19 cellular contexts compared by ENCODE assay signal in the genomic region with DNA sequence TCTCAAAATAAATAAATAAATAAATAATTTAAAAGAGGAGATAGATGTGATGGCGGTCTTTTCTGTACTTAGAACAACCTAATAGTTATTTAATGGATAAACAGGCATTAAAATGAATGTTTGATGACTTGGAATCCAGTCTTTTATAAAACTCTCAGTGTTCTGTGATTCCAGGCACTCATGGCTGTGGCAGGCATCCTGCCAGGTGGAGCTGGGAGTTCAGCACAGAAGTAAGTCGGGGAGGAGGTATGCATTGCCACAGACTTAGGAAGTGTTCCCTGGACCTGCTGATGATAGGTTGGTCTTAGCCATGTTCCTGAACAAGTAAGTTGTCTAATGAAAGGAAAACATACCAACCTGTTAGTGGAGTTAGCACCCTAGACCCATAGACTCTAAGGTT.
DNase-seq lines count a peak whose midpoint lies in the region; ATAC-seq and TF ChIP-seq lines count a peak whose summit lies in the region.
"Had no signal": no experiment of that assay in that cellular context is flagged by ENCODE, and none has a peak within 500 bp of the region (broad histone marks: within the 10 kb centered on the region; RNA-seq: fewer than 3 reads in every experiment).

No MANE protein-coding gene starts in this region.

- intact Hi-C loops in heart right ventricle (cut with DNase I), result no loop called here
- intact Hi-C loops in Right ventricle myocardium inferior (cut with DNase I), result no loop called here
- intact Hi-C loops in stomach (cut with DNase I; ENCODE audit: low total_unique reads), result no loop called here
- intact Hi-C loops in uterus (cut with DNase I; ENCODE audit: low total_unique reads), result no loop called here

- H3K36me3 ChIP-seq in heart right ventricle (peaks cover 0 to 9% (median 0%) of the 10 kb centered on the region in 9 donors), right atrium auricular region (no peaks in the 10 kb centered on the region), stomach (no peaks in the 10 kb centered on the region), uterus (no peaks in the 10 kb centered on the region)
- H3K36me3 ChIP-seq: BE2C had no signal

- ATAC-seq in heart right ventricle (no peak), Right ventricle myocardium inferior (no peak)
- ATAC-seq: K562 had no signal

- DNase-seq in heart right ventricle (no peak), Right ventricle myocardium inferior (ENCODE audit: missing footprints) (no peak), right atrium auricular region (ENCODE audit: low spot score) (no peak), stomach (no peak), uterus (no peak), dermis blood vessel endothelial cell (no peak), A172 (ENCODE audit: low spot score) (no peak)
- DNase-seq in activated naive CD8-positive, alpha-beta T cell treated with anti-CD3 and anti-CD28 coated beads for 36 hours, result no peak
- DNase-seq: 8988T; BE2C; Caco-2; CD4-positive, CD25-positive, alpha-beta regulatory T cell; DMS153; GDM1; NCI-H1092 treated with DMSO at 0.1 percent for 48 hours; NCI-H524; NCI-H82; OCI-M1 had no signal

- H3K36me3 Mint-ChIP-seq in activated naive CD8-positive, alpha-beta T cell treated with anti-CD3 and anti-CD28 coated beads for 36 hours, result no peaks in the 10 kb centered on the region
- H3K36me3 Mint-ChIP-seq: CD4-positive, CD25-positive, alpha-beta regulatory T cell had no signal

- WGBS in heart right ventricle, 2 donors, result 83 to 87% methylated on average over 2 of the region's 2 CpGs
- 82 to 94% (median 87%) methylated on average over 2 of the region's 2 CpGs for WGBS in stomach, 5 donors

- TF ChIP-seq CTCF in heart right ventricle (IDR thresholded peaks at IDR 0.05) (no peak), right atrium auricular region (IDR thresholded peaks at IDR 0.05) (no peak), stomach (IDR thresholded peaks at IDR 0.05) (no peak), uterus (IDR thresholded peaks at IDR 0.05) (no peak)

- H3K4me1 ChIP-seq in heart right ventricle (peaks cover 10 to 78% (median 49%) of the 10 kb centered on the region in 9 donors), right atrium auricular region (peaks cover 0 to 54% of the 10 kb centered on the region in 2 donors), stomach (peaks cover 0 to 39% (median 20%) of the 10 kb centered on the region in 4 donors), uterus (peaks cover 6 to 15% of the 10 kb centered on the region in 2 donors)
- H3K4me1 ChIP-seq: BE2C, Caco-2 had no signal

- H3K27me3 Mint-ChIP-seq in activated naive CD8-positive, alpha-beta T cell treated with anti-CD3 and anti-CD28 coated beads for 36 hours, result peaks cover 3% of the 10 kb centered on the region

- H3K9me3 Mint-ChIP-seq in activated naive CD8-positive, alpha-beta T cell treated with anti-CD3 and anti-CD28 coated beads for 36 hours, result no peaks in the 10 kb centered on the region

- H3K4me3 Mint-ChIP-seq in activated naive CD8-positive, alpha-beta T cell treated with anti-CD3 and anti-CD28 coated beads for 36 hours, result no peak overlapping the region
- H3K4me3 Mint-ChIP-seq: CD4-positive, CD25-positive, alpha-beta regulatory T cell had no signal

- no peaks in the 10 kb centered on the region for H3K4me1 Mint-ChIP-seq in activated naive CD8-positive, alpha-beta T cell treated with anti-CD3 and anti-CD28 coated beads for 36 hours
- H3K4me1 Mint-ChIP-seq: CD4-positive, CD25-positive, alpha-beta regulatory T cell had no signal

- H3K4me3 ChIP-seq in heart right ventricle (no peak overlapping the region), right atrium auricular region (no peak overlapping the region), stomach (no peak overlapping the region), uterus (no peak overlapping the region)
- H3K4me3 ChIP-seq: K562 had no signal

- H3K9me3 ChIP-seq in heart right ventricle (no peaks in the 10 kb centered on the region), right atrium auricular region (no peaks in the 10 kb centered on the region), stomach (no peaks in the 10 kb centered on the region), uterus (no peaks in the 10 kb centered on the region)
- H3K9me3 ChIP-seq: BE2C, Caco-2 had no signal

- no peaks in the 10 kb centered on the region for H3K27me3 ChIP-seq in heart right ventricle
- H3K27me3 ChIP-seq in right atrium auricular region, result no peaks in the 10 kb centered on the region
- H3K27me3 ChIP-seq in stomach, result no peaks in the 10 kb centered on the region
- H3K27me3 ChIP-seq in uterus, result no peaks in the 10 kb centered on the region

- H3K27ac Mint-ChIP-seq in activated naive CD8-positive, alpha-beta T cell treated with anti-CD3 and anti-CD28 coated beads for 36 hours, result no peak overlapping the region
- H3K27ac Mint-ChIP-seq: CD4-positive, CD25-positive, alpha-beta regulatory T cell had no signal

- peak overlapping the region in 8 of 10 donors; percentile 46 to 84 (median 74) for H3K27ac ChIP-seq in heart right ventricle
- peak overlapping the region; percentile 84 for H3K27ac ChIP-seq in right atrium auricular region
- peak overlapping the region in 3 of 5 donors; percentile 71 to 83 (median 83) for H3K27ac ChIP-seq in stomach
- peak overlapping the region; percentile 69 to 82 for H3K27ac ChIP-seq in uterus

- TF ChIP-seq POLR2A in stomach (IDR thresholded peaks at IDR 0.05) (no peak), uterus (IDR thresholded peaks at IDR 0.05) (no peak)

- TF ChIP-seq EP300 in stomach (IDR thresholded peaks at IDR 0.05), result no peak
